ENCODE assay signal across 8 cellular contexts in genomic region chr4:74933562-74934015, GRCh38. TPM values are rescaled to one million over a fixed set of nuclear protein-coding genes. Genes with fewer than 3 reads are reported as not detected.
DNase-seq lines count a peak whose midpoint lies in the region; TF ChIP-seq lines count a peak whose summit lies in the region.

No MANE protein-coding gene starts in this region.

- peaks cover 26% of the 10 kb centered on the region for H3K4me1 ChIP-seq in mononuclear cell (ENCODE audit: insufficient read depth, low read length)

- peaks cover 0 to 4% (median 0%) of the 10 kb centered on the region in 45 donors for H3K27me3 ChIP-seq in dorsolateral prefrontal cortex
- peaks cover 72% of the 10 kb centered on the region for H3K27me3 ChIP-seq in mononuclear cell (ENCODE audit: insufficient read depth, low read length)

- no peak for TF ChIP-seq CTCF in GM10248 (IDR thresholded peaks at IDR 0.05; ENCODE audit: control extremely low read depth, extremely low read depth, low read depth, missing control alignments)
- TF ChIP-seq CTCF in dorsolateral prefrontal cortex (IDR thresholded peaks at IDR 0.05 in 54 of 56, conservative IDR thresholded peaks at IDR 0.05 in 2 of 56; ENCODE audit: low read depth in 1 of 56, partially characterized antibody in 56 of 56), result no peak

- peak overlapping the region in 46 of 59 donors; percentile 2 to 91 (median 70) for H3K27ac ChIP-seq in dorsolateral prefrontal cortex

- peak overlapping the region; percentile 57 to 86 (median 75) for H3K4me3 ChIP-seq in dorsolateral prefrontal cortex
- H3K4me3 ChIP-seq in mononuclear cell (ENCODE audit: low read length), result peak overlapping the region; percentile 30

- no peaks in the 10 kb centered on the region for H3K9me3 ChIP-seq in mononuclear cell (ENCODE audit: low read depth, low read length)

- peak; percentile 25 for DNase-seq in GM10248 (ENCODE audit: extremely low spot score)
- DNase-seq in LHCN-M2 (ENCODE audit: low read depth), result peak; percentile 1
- peak in 4 of 10 donors; percentile 9 to 43 (median 32) for DNase-seq in dorsolateral prefrontal cortex
- DNase-seq in COLO829 (ENCODE audit: low spot score), result no peak
- no peak for DNase-seq in COR-L47 (lab: John Stamatoyannopoulos, UW)
- no peak for DNase-seq in activated gamma-delta T cell treated with Interleukin-2 at 50 U/mL for 16 hours
- DNase-seq in stimulated activated CD4-positive, alpha-beta T cell treated with anti-CD3 and anti-CD28 coated beads, Interleukin-4, amount 100 ng/mL, for 1 hour, result no peak

- CTCF ChIA-PET in GM10248 (lab: Yijun Ruan, JAX), result interaction anchor here (0.9 to 1.8 kb wide), 10 partner anchors 10 to 557 kb away, joined by 3 to 8 read pairs (median 4); no protein-coding TSS in a partner anchor

- intact Hi-C loops in dorsolateral prefrontal cortex (cut with DNase I), result loop anchor here (2.0 to 10.0 kb wide), 4 partner anchors 59 to 581 kb away; partner anchors contain the start of genes RCHY1 (in 1 of the 2) and THAP6 (in 1 of the 2)

- POLR2A ChIA-PET in GM10248 (lab: Yijun Ruan, JAX), result no interaction called here

RNA-seq across cellular contexts. Expression of gene PARM1, which starts 0.7 kb away (rescaled TPM):
- total RNA-seq in LHCN-M2 (2014; rRNA removed) (1.2 and 2.0 TPM in 2 replicates), dorsolateral prefrontal cortex (100 to 1,000 TPM in 1 of 120 experiments, 10 to 100 TPM in 119; 11.2 to 111 (median 56.5) TPM), mononuclear cell (1.0 TPM)
- polyA plus RNA-seq in LHCN-M2 (2012), result 0.38 TPM

Comparison
In these comparisons a context has a peak if more than half of its experiments do, and no peak if none do; other contexts are left out.
1. DNase-seq: peak in GM10248 (single experiment) and LHCN-M2 (single experiment); none in COLO829 (single experiment), COR-L47 (single experiment), activated gamma-delta T cell treated with Interleukin-2 at 50 U/mL for 16 hours (single experiment) and stimulated activated CD4-positive, alpha-beta T cell treated with anti-CD3 and anti-CD28 coated beads, Interleukin-4, amount 100 ng/mL, for 1 hour (single experiment).